ENCODE assay signal across 1 cellular context in the genomic region with DNA sequence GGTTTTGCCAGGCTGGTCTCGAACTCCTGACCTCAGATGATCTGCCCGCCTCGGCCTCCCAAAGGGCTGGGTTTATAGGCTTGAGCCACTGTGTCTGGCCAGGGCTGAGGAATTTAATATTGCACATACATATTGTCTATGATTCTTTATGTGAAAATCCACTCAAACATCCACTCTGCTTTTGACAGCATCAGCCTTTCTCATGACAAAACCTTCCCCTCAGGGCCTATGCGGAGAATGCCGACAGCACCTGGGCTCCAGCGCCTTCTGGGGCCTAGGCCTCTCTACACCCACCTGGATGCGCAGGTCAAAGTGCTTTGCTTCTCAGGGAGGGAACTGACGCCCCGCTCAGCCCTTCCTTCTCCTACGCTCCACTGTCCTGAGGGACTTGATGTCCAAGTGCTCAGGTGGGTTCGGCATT.
TF ChIP-seq lines count a peak whose summit lies in the region.

No MANE protein-coding gene starts in this region.

TF ChIP-seq in SK-N-SH treated with all-trans-retinoic acid at 6 μM for 48 hours, 23 proteins besides CTCF, POLR2A, EP300 and RAD21 (continued from another document):
- TF ChIP-seq, protein P1, sequence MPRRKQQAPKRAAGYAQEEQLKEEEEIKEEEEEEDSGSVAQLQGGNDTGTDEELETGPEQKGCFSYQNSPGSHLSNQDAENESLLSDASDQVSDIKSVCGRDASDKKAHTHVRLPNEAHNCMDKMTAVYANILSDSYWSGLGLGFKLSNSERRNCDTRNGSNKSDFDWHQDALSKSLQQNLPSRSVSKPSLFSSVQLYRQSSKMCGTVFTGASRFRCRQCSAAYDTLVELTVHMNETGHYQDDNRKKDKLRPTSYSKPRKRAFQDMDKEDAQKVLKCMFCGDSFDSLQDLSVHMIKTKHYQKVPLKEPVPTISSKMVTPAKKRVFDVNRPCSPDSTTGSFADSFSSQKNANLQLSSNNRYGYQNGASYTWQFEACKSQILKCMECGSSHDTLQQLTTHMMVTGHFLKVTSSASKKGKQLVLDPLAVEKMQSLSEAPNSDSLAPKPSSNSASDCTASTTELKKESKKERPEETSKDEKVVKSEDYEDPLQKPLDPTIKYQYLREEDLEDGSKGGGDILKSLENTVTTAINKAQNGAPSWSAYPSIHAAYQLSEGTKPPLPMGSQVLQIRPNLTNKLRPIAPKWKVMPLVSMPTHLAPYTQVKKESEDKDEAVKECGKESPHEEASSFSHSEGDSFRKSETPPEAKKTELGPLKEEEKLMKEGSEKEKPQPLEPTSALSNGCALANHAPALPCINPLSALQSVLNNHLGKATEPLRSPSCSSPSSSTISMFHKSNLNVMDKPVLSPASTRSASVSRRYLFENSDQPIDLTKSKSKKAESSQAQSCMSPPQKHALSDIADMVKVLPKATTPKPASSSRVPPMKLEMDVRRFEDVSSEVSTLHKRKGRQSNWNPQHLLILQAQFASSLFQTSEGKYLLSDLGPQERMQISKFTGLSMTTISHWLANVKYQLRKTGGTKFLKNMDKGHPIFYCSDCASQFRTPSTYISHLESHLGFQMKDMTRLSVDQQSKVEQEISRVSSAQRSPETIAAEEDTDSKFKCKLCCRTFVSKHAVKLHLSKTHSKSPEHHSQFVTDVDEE (CRISPR knock-in tag; IDR thresholded peaks at IDR 0.05): no peak
- TF ChIP-seq OSR1 (CRISPR knock-in tag; IDR thresholded peaks at IDR 0.05): no peak
- TF ChIP-seq, protein P2, sequence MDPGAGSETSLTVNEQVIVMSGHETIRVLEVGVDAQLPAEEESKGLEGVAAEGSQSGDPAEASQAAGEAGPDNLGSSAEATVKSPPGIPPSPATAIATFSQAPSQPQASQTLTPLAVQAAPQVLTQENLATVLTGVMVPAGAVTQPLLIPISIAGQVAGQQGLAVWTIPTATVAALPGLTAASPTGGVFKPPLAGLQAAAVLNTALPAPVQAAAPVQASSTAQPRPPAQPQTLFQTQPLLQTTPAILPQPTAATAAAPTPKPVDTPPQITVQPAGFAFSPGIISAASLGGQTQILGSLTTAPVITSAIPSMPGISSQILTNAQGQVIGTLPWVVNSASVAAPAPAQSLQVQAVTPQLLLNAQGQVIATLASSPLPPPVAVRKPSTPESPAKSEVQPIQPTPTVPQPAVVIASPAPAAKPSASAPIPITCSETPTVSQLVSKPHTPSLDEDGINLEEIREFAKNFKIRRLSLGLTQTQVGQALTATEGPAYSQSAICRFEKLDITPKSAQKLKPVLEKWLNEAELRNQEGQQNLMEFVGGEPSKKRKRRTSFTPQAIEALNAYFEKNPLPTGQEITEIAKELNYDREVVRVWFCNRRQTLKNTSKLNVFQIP (CRISPR knock-in tag; IDR thresholded peaks at IDR 0.05; ENCODE audit: borderline replicate concordance, low read depth): no peak
- TF ChIP-seq ARNTL (CRISPR knock-in tag; IDR thresholded peaks at IDR 0.05; ENCODE audit: borderline replicate concordance, low read depth): no peak
- no peak for TF ChIP-seq ZNF70 (CRISPR knock-in tag; IDR thresholded peaks at IDR 0.05)
